13 cellular contexts compared by ENCODE assay signal in the genomic region with DNA sequence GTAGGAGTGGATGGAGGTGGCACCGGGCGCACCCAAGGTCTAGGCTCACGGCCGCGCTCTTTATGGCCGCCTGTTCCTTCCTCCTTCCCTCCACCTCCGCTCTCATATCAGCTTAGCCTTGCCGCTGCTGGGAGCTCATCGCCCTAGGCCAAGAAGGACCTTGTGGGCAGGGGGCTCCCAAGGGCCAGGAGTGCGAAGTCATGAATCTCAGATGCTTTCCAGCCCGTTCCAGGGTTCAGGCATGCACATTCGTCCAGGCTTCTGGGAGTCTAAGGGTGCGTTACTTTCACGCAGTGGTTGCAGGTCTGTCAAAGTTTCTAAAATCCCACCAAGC. TPM values are rescaled to one million over a fixed set of nuclear protein-coding genes. Genes with fewer than 3 reads are reported as not detected.
A peak's percentile ranks its signal among the peaks of the same experiment; 100 is the strongest.
DNase-seq lines count a peak whose midpoint lies in the region; ATAC-seq and TF ChIP-seq lines count a peak whose summit lies in the region.
"Had no signal": no experiment of that assay in that cellular context is flagged by ENCODE, and none has a peak within 500 bp of the region (broad histone marks: within the 10 kb centered on the region; RNA-seq: fewer than 3 reads in every experiment).

No MANE protein-coding gene starts in this region.

- no peak for TF ChIP-seq CTCF in CD8-positive, alpha-beta T cell (IDR thresholded peaks at IDR 0.05)
- TF ChIP-seq CTCF in WERI-Rb-1 (IDR thresholded peaks at IDR 0.05; ENCODE audit: low read depth, low read length) (no peak), foreskin fibroblast (IDR thresholded peaks at IDR 0.05; ENCODE audit: low read depth, low read length) (no peak), sigmoid colon (IDR thresholded peaks at IDR 0.05) (no peak)

- no peaks in the 10 kb centered on the region for H3K36me3 ChIP-seq in CD8-positive, alpha-beta T cell (ENCODE audit: insufficient read depth, low read length)
- H3K36me3 ChIP-seq in WERI-Rb-1 = no peaks in the 10 kb centered on the region
- H3K36me3 ChIP-seq in sigmoid colon = peaks cover 0 to 15% (median 0%) of the 10 kb centered on the region in 4 donors
- H3K36me3 ChIP-seq: SJCRH30 had no signal

- peaks cover 3% of the 10 kb centered on the region for H3K27me3 ChIP-seq in CD8-positive, alpha-beta T cell (ENCODE audit: insufficient read depth, low read length)
- H3K27me3 ChIP-seq in WERI-Rb-1 (ENCODE audit: insufficient read depth, low read depth, severe bottlenecking) (peaks cover 23% of the 10 kb centered on the region), sigmoid colon (peaks cover 0 to 48% (median 27%) of the 10 kb centered on the region in 3 donors)
- H3K27me3 ChIP-seq: SJCRH30 had no signal

- no peak overlapping the region for H3K27ac ChIP-seq in CD8-positive, alpha-beta T cell (ENCODE audit: low read depth, low read length)
- H3K27ac ChIP-seq in WERI-Rb-1 (no peak overlapping the region), sigmoid colon (peak overlapping the region in 1 of 4 donors; percentile 65)

- H3K4me1 ChIP-seq in CD8-positive, alpha-beta T cell (ENCODE audit: insufficient read depth, low read length) = peaks cover 16% of the 10 kb centered on the region
- peaks cover 0 to 19% (median 16%) of the 10 kb centered on the region in 4 donors for H3K4me1 ChIP-seq in sigmoid colon

- WGBS in sigmoid colon, 2 donors = 29% methylated on average over 14 of the region's 14 CpGs

- peaks cover 15% of the 10 kb centered on the region for H3K4me1 Mint-ChIP-seq in CD8-positive, alpha-beta T cell (ENCODE audit: low read depth)

- peak overlapping the region; percentile 65 for H3K4me3 Mint-ChIP-seq in CD8-positive, alpha-beta T cell
- H3K4me3 Mint-ChIP-seq: stimulated activated naive CD8-positive, alpha-beta T cell treated with anti-CD3 and anti-CD28 coated beads, Interleukin-15, Interleukin-2, amounts not matched to agents 100 ng/mL and 50 ng/mL, for 24 hours had no signal

- no peaks in the 10 kb centered on the region for H3K36me3 Mint-ChIP-seq in CD8-positive, alpha-beta T cell

- peaks cover 24% of the 10 kb centered on the region for H3K27me3 Mint-ChIP-seq in CD8-positive, alpha-beta T cell (ENCODE audit: low read depth)

- DNase-seq in CD8-positive, alpha-beta T cell = no peak
- DNase-seq in WERI-Rb-1 (no peak), foreskin fibroblast (no peak), sigmoid colon (no peak), DMS 273 treated with DMSO at 0.1 percent for 48 hours (lab: John Stamatoyannopoulos, UW) (no peak), COR-L47 (lab: John Stamatoyannopoulos, UW) (no peak), SW480 (ENCODE audit: low spot score) (no peak)
- DNase-seq: NCI-H1417 treated with DMSO at 0.1 percent for 48 hours had no signal

- intact Hi-C loops in CD8-positive, alpha-beta T cell (cut with DNase I, micrococcal nuclease) = no loop called here
- intact Hi-C loops in sigmoid colon (cut with DNase I) = no loop called here

- CTCF ChIA-PET in CD8-positive, alpha-beta T cell (lab: Charles Lee) = interaction anchor here (0.6 to 6.9 kb wide), 12 partner anchors 10 to 358 kb away, joined by 3 to 153 read pairs (median 8); a partner anchor contains a TSS

- no peaks in the 10 kb centered on the region for H3K9me3 ChIP-seq in CD8-positive, alpha-beta T cell (ENCODE audit: low read length)
- H3K9me3 ChIP-seq in WERI-Rb-1 (ENCODE audit: severe bottlenecking) = no peaks in the 10 kb centered on the region
- H3K9me3 ChIP-seq in sigmoid colon = no peaks in the 10 kb centered on the region
- H3K9me3 ChIP-seq: SJCRH30 had no signal

- POLR2A ChIA-PET in CD8-positive, alpha-beta T cell (lab: Charles Lee) = no interaction called here

- no peak for ATAC-seq in CD8-positive, alpha-beta T cell
- ATAC-seq in GM18858 (IDR thresholded peaks at IDR 0.05; ENCODE audit: unreplicated experiment) = no peak

- H3K4me3 ChIP-seq in CD8-positive, alpha-beta T cell (ENCODE audit: low read depth, low read length) = peak overlapping the region; percentile 59
- H3K4me3 ChIP-seq in WERI-Rb-1 (ENCODE audit: low read depth, low read length) (peak overlapping the region; percentile 25), foreskin fibroblast (ENCODE audit: low read depth in 1 of 2, low read length in 2 of 2) (peak overlapping the region; percentile 13 to 25), sigmoid colon (peak overlapping the region in 3 of 4 donors; percentile 32 to 48 (median 47))

- TF ChIP-seq POLR2A in sigmoid colon (IDR thresholded peaks at IDR 0.05) = no peak

- no peaks in the 10 kb centered on the region for H3K9me3 Mint-ChIP-seq in CD8-positive, alpha-beta T cell
- H3K9me3 Mint-ChIP-seq: stimulated activated naive CD8-positive, alpha-beta T cell treated with anti-CD3 and anti-CD28 coated beads, Interleukin-15, Interleukin-2, amounts not matched to agents 100 ng/mL and 50 ng/mL, for 24 hours had no signal

- TF ChIP-seq EP300 in sigmoid colon (IDR thresholded peaks at IDR 0.05) = no peak

- H3K27ac Mint-ChIP-seq in CD8-positive, alpha-beta T cell = no peak overlapping the region
- H3K27ac Mint-ChIP-seq: stimulated activated naive CD8-positive, alpha-beta T cell treated with anti-CD3 and anti-CD28 coated beads, Interleukin-15, Interleukin-2, amounts not matched to agents 100 ng/mL and 50 ng/mL, for 24 hours had no signal

RNA-seq across cellular contexts. Expression of a gene that starts 4.1 kb away (rescaled TPM):
- total RNA-seq in CD8-positive, alpha-beta T cell = not detected
- not detected for total RNA-seq in sigmoid colon
- not detected for polyA plus RNA-seq in sigmoid colon
- total RNA-seq: G401, renal cortical epithelial cell, SJCRH30 had no signal

RNA-seq across cellular contexts. Expression of a gene that starts 11.3 kb away (rescaled TPM):
- 1 to 10 TPM; 1.3 to 1.6 TPM for total RNA-seq in CD8-positive, alpha-beta T cell
- total RNA-seq in sigmoid colon = 10 to 100 TPM in 1 of 4 donors, 1 to 10 TPM in 3; 5.1 to 14.1 (median 7.7) TPM
- 10 to 100 TPM in 2 of 3 donors, 1 to 10 TPM in 1; 6.0 to 12.3 (median 10.2) TPM for polyA plus RNA-seq in sigmoid colon

RNA-seq across cellular contexts. Expression of a gene that starts 25.1 kb away (rescaled TPM):
- 10 to 100 TPM; 18.8 to 21.4 TPM for total RNA-seq in CD8-positive, alpha-beta T cell
- 10 to 100 TPM; 39.3 to 50.7 (median 45.0) TPM for total RNA-seq in sigmoid colon
- polyA plus RNA-seq in sigmoid colon = 10 to 100 TPM; 12.6 to 25.2 (median 23.0) TPM

RNA-seq across cellular contexts. Expression of a gene that starts 30.2 kb away (rescaled TPM):
- total RNA-seq in CD8-positive, alpha-beta T cell = 100 to 1,000 TPM; 510 to 518 TPM
- 100 to 1,000 TPM; 366 to 628 (median 532) TPM for total RNA-seq in sigmoid colon
- polyA plus RNA-seq in sigmoid colon = 100 to 1,000 TPM; 198 to 331 (median 307) TPM
